ENCODE assay signal across 1 cellular context in genomic region chr15:82749951-82750830, GRCh38.
TF ChIP-seq lines count a peak whose summit lies in the region.

No MANE protein-coding gene starts in this region.

TF ChIP-seq in IMR-90, 13 proteins besides CTCF, POLR2A, EP300 and RAD21 (continued from another document):
- TF ChIP-seq MAZ (IDR thresholded peaks at IDR 0.05; ENCODE audit: borderline replicate concordance, low read depth, low read length) = no peak
- no peak for TF ChIP-seq CEBPB (IDR thresholded peaks at IDR 0.05; ENCODE audit: low read depth, low read length)
